In the genomic region with DNA sequence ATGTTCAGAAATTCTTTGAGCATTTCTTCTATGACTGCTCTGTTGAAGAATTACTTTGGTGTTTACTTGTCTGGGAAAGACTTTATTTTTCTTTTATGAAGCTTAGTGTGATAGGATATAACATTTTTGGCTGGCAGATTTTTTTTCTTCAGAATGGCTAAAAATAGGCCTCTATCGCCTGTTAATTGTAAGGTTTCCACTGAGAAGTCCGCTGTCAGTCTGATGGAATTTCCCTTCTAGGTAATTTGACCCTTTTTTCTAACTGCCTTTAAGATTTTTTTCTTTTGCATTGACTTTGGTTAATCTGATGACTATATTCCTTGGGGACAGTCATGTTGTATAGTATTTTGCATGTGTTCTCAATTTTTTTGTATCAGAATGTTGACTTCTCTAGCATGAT, we compare ENCODE assay signal across 29 cellular contexts.
"Had no signal": no experiment of that assay in that cellular context is flagged by ENCODE, and none has a peak within 500 bp of the region (broad histone marks: within the 10 kb centered on the region; RNA-seq: fewer than 3 reads in every experiment).

No MANE protein-coding gene starts in this region.

- H3K4me3 ChIP-seq: stomach, suprapubic skin, testis, thoracic aorta, thyroid gland, tibial artery, tibial nerve, transverse colon, upper lobe of left lung, upper lobe of right lung, uterus, vagina had no signal

- H3K4me3 Mint-ChIP-seq: stimulated activated effector memory CD8-positive, alpha-beta T cell treated with anti-CD3 and anti-CD28 coated beads, Interleukin-12 subunit alpha, Interleukin-12 subunit beta, amount 100 ng/mL, for 72 hours; stimulated activated memory B cell treated with anti-CD40 and anti-IgM and Interleukin-4, amounts not matched to agents 10 μg/mL and 1 μg/mL and 100 μg/mL, for 72 hours; stimulated activated naive B cell treated with anti-CD40 and anti-IgM and Interleukin-4, amounts not matched to agents 10 μg/mL and 1 μg/mL and 100 μg/mL, for 72 hours; stimulated activated naive CD8-positive, alpha-beta T cell treated with anti-CD3 and anti-CD28 coated beads, Interleukin-15, amount 100 ng/mL, for 72 hours; stimulated activated naive CD8-positive, alpha-beta T cell treated with anti-CD3 and anti-CD28 coated beads, Interleukin-15, Interleukin-2, amounts not matched to agents 100 ng/mL and 50 ng/mL, for 24 hours; type B pancreatic cell had no signal

- H3K27ac Mint-ChIP-seq: stimulated activated effector memory CD8-positive, alpha-beta T cell treated with anti-CD3 and anti-CD28 coated beads, Interleukin-12 subunit alpha, Interleukin-12 subunit beta, amount 100 ng/mL, for 72 hours; stimulated activated memory B cell treated with anti-CD40 and anti-IgM and Interleukin-4, amounts not matched to agents 10 μg/mL and 1 μg/mL and 100 μg/mL, for 72 hours; stimulated activated naive B cell treated with anti-CD40 and anti-IgM and Interleukin-4, amounts not matched to agents 10 μg/mL and 1 μg/mL and 100 μg/mL, for 72 hours; stimulated activated naive CD8-positive, alpha-beta T cell treated with anti-CD3 and anti-CD28 coated beads, Interleukin-15, amount 100 ng/mL, for 72 hours; stimulated activated naive CD8-positive, alpha-beta T cell treated with anti-CD3 and anti-CD28 coated beads, Interleukin-15, Interleukin-2, amounts not matched to agents 100 ng/mL and 50 ng/mL, for 24 hours; type B pancreatic cell had no signal

- H3K36me3 Mint-ChIP-seq: stimulated activated effector memory CD8-positive, alpha-beta T cell treated with anti-CD3 and anti-CD28 coated beads, Interleukin-12 subunit alpha, Interleukin-12 subunit beta, amount 100 ng/mL, for 72 hours; stimulated activated memory B cell treated with anti-CD40 and anti-IgM and Interleukin-4, amounts not matched to agents 10 μg/mL and 1 μg/mL and 100 μg/mL, for 72 hours; type B pancreatic cell had no signal

- H3K4me1 ChIP-seq: stomach, suprapubic skin, testis, thyroid gland, tibial artery, tibial nerve, transverse colon, upper lobe of left lung, upper lobe of right lung, uterus, vagina had no signal

- ATAC-seq: stimulated activated effector memory CD8-positive, alpha-beta T cell treated with anti-CD3 and anti-CD28 coated beads, Interleukin-12 subunit alpha, Interleukin-12 subunit beta, amount 100 ng/mL, for 72 hours; stimulated activated memory B cell treated with anti-CD40 and anti-IgM and Interleukin-4, amounts not matched to agents 10 μg/mL and 1 μg/mL and 100 μg/mL, for 72 hours; stimulated activated naive B cell treated with anti-CD40 and anti-IgM and Interleukin-4, amounts not matched to agents 10 μg/mL and 1 μg/mL and 100 μg/mL, for 72 hours; stimulated activated naive CD8-positive, alpha-beta T cell treated with anti-CD3 and anti-CD28 coated beads, Interleukin-15, amount 100 ng/mL, for 72 hours; stimulated activated naive CD8-positive, alpha-beta T cell treated with anti-CD3 and anti-CD28 coated beads, Interleukin-15, Interleukin-2, amounts not matched to agents 100 U/mL and 50 U/mL, for 24 hours; upper lobe of right lung had no signal

- DNase-seq: stimulated activated CD4-positive, alpha-beta T cell treated with anti-CD3 and anti-CD28 coated beads, Interleukin-2, amount 100 ng/mL, for 48 hours; stimulated activated CD4-positive, alpha-beta T cell treated with anti-CD3 and anti-CD28 coated beads, Interleukin-4, amount 100 ng/mL, for 1 hour; stimulated activated CD4-positive, alpha-beta T cell treated with anti-CD3 and anti-CD28 coated beads, Interleukin-4, amount 100 ng/mL, for 24 hours; stimulated activated CD4-positive, alpha-beta T cell treated with anti-CD3 and anti-CD28 coated beads, Interleukin-4, amount 100 ng/mL, for 4 hours; stimulated activated CD8-positive, alpha-beta memory T cell treated with anti-CD3 and anti-CD28 coated beads, Interleukin-4, amount 100 ng/mL, for 48 hours; stimulated activated naive B cell treated with anti-CD40 and anti-IgM and Interleukin-4, amounts not matched to agents 10 μg/mL and 1 μg/mL and 100 μg/mL, for 72 hours; stimulated activated naive CD4-positive, alpha-beta T cell; stimulated activated naive CD4-positive, alpha-beta T cell treated with Interleukin-2 at 50 U/mL for 16 hours; stimulated activated naive CD8-positive, alpha-beta T cell treated with anti-CD3 and anti-CD28 coated beads, Interleukin-15, amount 100 ng/mL, for 72 hours; stimulated activated naive CD8-positive, alpha-beta T cell treated with anti-CD3 and anti-CD28 coated beads, Interleukin-15, Interleukin-2, amounts not matched to agents 100 U/mL and 50 U/mL, for 24 hours; stomach; substantia nigra; testis; thyroid gland; tibial artery; transverse colon; trophoblast cell; upper lobe of left lung; upper lobe of right lung; uterus had no signal

- H3K4me1 Mint-ChIP-seq: stimulated activated effector memory CD8-positive, alpha-beta T cell treated with anti-CD3 and anti-CD28 coated beads, Interleukin-12 subunit alpha, Interleukin-12 subunit beta, amount 100 ng/mL, for 72 hours; stimulated activated memory B cell treated with anti-CD40 and anti-IgM and Interleukin-4, amounts not matched to agents 10 μg/mL and 1 μg/mL and 100 μg/mL, for 72 hours; stimulated activated naive B cell treated with anti-CD40 and anti-IgM and Interleukin-4, amounts not matched to agents 10 μg/mL and 1 μg/mL and 100 μg/mL, for 72 hours; stimulated activated naive CD8-positive, alpha-beta T cell treated with anti-CD3 and anti-CD28 coated beads, Interleukin-15, amount 100 ng/mL, for 72 hours had no signal

- H3K27me3 ChIP-seq: stomach, suprapubic skin, testis, thyroid gland, tibial artery, tibial nerve, transverse colon, upper lobe of left lung, upper lobe of right lung, uterus, vagina had no signal

- FAIRE-seq: urothelium cell line had no signal

- H3K27ac ChIP-seq: stomach, suprapubic skin, testis, thoracic aorta, thyroid gland, tibial artery, tibial nerve, transverse colon, upper lobe of left lung, upper lobe of right lung, uterus, vagina had no signal

- H3K36me3 ChIP-seq: stomach, suprapubic skin, thoracic aorta, thyroid gland, tibial artery, tibial nerve, transverse colon, upper lobe of left lung, upper lobe of right lung, uterus, vagina had no signal

- H3K27me3 Mint-ChIP-seq: stimulated activated memory B cell treated with anti-CD40 and anti-IgM and Interleukin-4, amounts not matched to agents 10 μg/mL and 1 μg/mL and 100 μg/mL, for 72 hours; stimulated activated naive B cell treated with anti-CD40 and anti-IgM and Interleukin-4, amounts not matched to agents 10 μg/mL and 1 μg/mL and 100 μg/mL, for 72 hours; stimulated activated naive CD8-positive, alpha-beta T cell treated with anti-CD3 and anti-CD28 coated beads, Interleukin-15, amount 100 ng/mL, for 72 hours; stimulated activated naive CD8-positive, alpha-beta T cell treated with anti-CD3 and anti-CD28 coated beads, Interleukin-15, Interleukin-2, amounts not matched to agents 100 ng/mL and 50 ng/mL, for 24 hours; type B pancreatic cell had no signal

- H3K9me3 ChIP-seq: testis, thyroid gland, tibial artery, upper lobe of right lung, uterus, vagina had no signal
